Comparison of ENCODE assay signal across 1 cellular context in genomic region chr12:108306506-108306905, GRCh38.
TF ChIP-seq lines count a peak whose summit lies in the region.

No MANE protein-coding gene starts in this region.

TF ChIP-seq in HepG2, 621 proteins besides CTCF, POLR2A, EP300 and RAD21 (continued from another document):
- no peak for TF ChIP-seq MIXL1 (CRISPR knock-in tag; IDR thresholded peaks at IDR 0.05)
- TF ChIP-seq NR2F6 (IDR thresholded peaks at IDR 0.05) = no peak
- no peak for TF ChIP-seq NR2F6 (CRISPR knock-in tag; IDR thresholded peaks at IDR 0.05)
- TF ChIP-seq HDAC2 (CRISPR knock-in tag; IDR thresholded peaks at IDR 0.05) = no peak
- no peak for TF ChIP-seq MAFF (IDR thresholded peaks at IDR 0.05; ENCODE audit: low read depth, low read length)
- TF ChIP-seq GFI1 (CRISPR knock-in tag; IDR thresholded peaks at IDR 0.05; ENCODE audit: borderline replicate concordance) = no peak
- TF ChIP-seq KLF6 (CRISPR knock-in tag; IDR thresholded peaks at IDR 0.05) = no peak
- no peak for TF ChIP-seq MBD4 (IDR thresholded peaks at IDR 0.05; ENCODE audit: borderline replicate concordance, low read length)
